Comparison of ENCODE assay signal across 32 cellular contexts in the genomic region with DNA sequence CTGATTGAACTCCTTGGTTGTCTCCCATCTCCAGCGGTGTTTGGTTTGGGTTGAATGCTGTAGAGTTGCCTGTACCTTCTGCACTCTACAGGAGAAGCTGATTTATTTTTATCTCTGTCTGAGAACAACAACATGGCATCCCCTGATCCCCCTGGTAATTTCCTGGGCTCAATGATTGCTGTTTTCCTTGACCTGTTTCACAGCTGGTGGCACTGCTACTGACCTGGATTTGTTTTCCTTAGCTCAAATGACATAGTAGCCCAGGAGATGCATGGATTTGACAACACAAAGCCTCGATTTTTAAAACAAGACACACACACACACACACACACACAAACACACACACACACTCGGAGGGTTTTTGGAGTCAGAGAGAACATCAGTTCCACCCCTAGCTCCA.
"Had no signal": no experiment of that assay in that cellular context is flagged by ENCODE, and none has a peak within 500 bp of the region (broad histone marks: within the 10 kb centered on the region; RNA-seq: fewer than 3 reads in every experiment).

No MANE protein-coding gene starts in this region.

- H3K4me3 ChIP-seq: colonic mucosa, gastrocnemius medialis, lower lobe of right lung, pancreas, smooth muscle cell, suprapubic skin, transverse colon, upper lobe of right lung, uterus had no signal

- H3K9me3 Mint-ChIP-seq: dendritic cell treated with granulocyte-macrophage colony-stimulating factor and Interleukin-4, amounts not matched to agents 40 ng/mL and 50 ng/mL, for 4 days; endodermal cell had no signal

- H3K27ac Mint-ChIP-seq: dendritic cell treated with granulocyte-macrophage colony-stimulating factor and Interleukin-4, amounts not matched to agents 40 ng/mL and 50 ng/mL, for 4 days; endodermal cell; immature natural killer cell; naive thymus-derived CD8-positive, alpha-beta T cell; stimulated activated naive CD8-positive, alpha-beta T cell treated with anti-CD3 and anti-CD28 coated beads, Interleukin-15, amount 100 ng/mL, for 72 hours had no signal

- H3K27me3 Mint-ChIP-seq: dendritic cell treated with granulocyte-macrophage colony-stimulating factor and Interleukin-4, amounts not matched to agents 40 ng/mL and 50 ng/mL, for 4 days; naive thymus-derived CD8-positive, alpha-beta T cell; stimulated activated naive CD8-positive, alpha-beta T cell treated with anti-CD3 and anti-CD28 coated beads, Interleukin-15, amount 100 ng/mL, for 72 hours had no signal

- H3K4me1 Mint-ChIP-seq: endodermal cell; immature natural killer cell; naive thymus-derived CD8-positive, alpha-beta T cell; neural crest cell; stimulated activated naive CD8-positive, alpha-beta T cell treated with anti-CD3 and anti-CD28 coated beads, Interleukin-15, amount 100 ng/mL, for 72 hours had no signal

- H3K4me1 ChIP-seq: colonic mucosa, gastrocnemius medialis, lower lobe of right lung, pancreas, suprapubic skin, transverse colon, upper lobe of right lung, uterus had no signal

- DNase-seq: colonic mucosa; effector CD8-positive, alpha-beta T cell; endodermal cell; foreskin fibroblast; gastrocnemius medialis; head of caudate nucleus; immature natural killer cell; islet precursor cell; kidney glomerular epithelial cell; left colon; left ventricle myocardium superior; lower lobe of right lung; naive thymus-derived CD8-positive, alpha-beta T cell; pancreas; retina; stimulated activated CD4-positive, alpha-beta T cell treated with anti-CD3 and anti-CD28 coated beads, Interleukin-12 subunit alpha, Interleukin-12 subunit beta, amount 100 ng/mL, for 4 hours; stimulated activated CD4-positive, alpha-beta T cell treated with anti-CD3 and anti-CD28 coated beads, Interleukin-1b, Interleukin-23, amount 100 ng/mL, for 48 hours; stimulated activated CD4-positive, alpha-beta T cell treated with anti-CD3 and anti-CD28 coated beads, Interleukin-4, amount 100 ng/mL, for 1 hour; stimulated activated CD8-positive, alpha-beta memory T cell treated with anti-CD3 and anti-CD28 coated beads, Interleukin-4, amount 100 ng/mL, for 48 hours; stimulated activated naive CD4-positive, alpha-beta T cell; stimulated activated naive CD8-positive, alpha-beta T cell treated with anti-CD3 and anti-CD28 coated beads, Interleukin-15, amount 100 ng/mL, for 72 hours; transverse colon; upper lobe of right lung; uterus had no signal

- ATAC-seq: esophagus mucosa; gastrocnemius medialis; left colon; left ventricle myocardium superior; lower lobe of right lung; naive thymus-derived CD8-positive, alpha-beta T cell; pancreas; sciatic nerve; stimulated activated naive CD8-positive, alpha-beta T cell treated with anti-CD3 and anti-CD28 coated beads, Interleukin-15, amount 100 ng/mL, for 72 hours; upper lobe of right lung had no signal

- H3K27ac ChIP-seq: colonic mucosa, epithelial cell of prostate, gastrocnemius medialis, lower lobe of right lung, neutrophil, pancreas, suprapubic skin, transverse colon, upper lobe of right lung, uterus had no signal

- H3K4me3 Mint-ChIP-seq: dendritic cell treated with granulocyte-macrophage colony-stimulating factor and Interleukin-4, amounts not matched to agents 40 ng/mL and 50 ng/mL, for 4 days; endodermal cell; immature natural killer cell; naive thymus-derived CD8-positive, alpha-beta T cell; neural crest cell; stimulated activated naive CD8-positive, alpha-beta T cell treated with anti-CD3 and anti-CD28 coated beads, Interleukin-15, amount 100 ng/mL, for 72 hours had no signal

- H3K36me3 Mint-ChIP-seq: immature natural killer cell; naive thymus-derived CD8-positive, alpha-beta T cell had no signal

- H3K27me3 ChIP-seq: colonic mucosa, gastrocnemius medialis, neutrophil, pancreas, suprapubic skin, transverse colon, upper lobe of right lung, uterus had no signal

- H3K9me3 ChIP-seq: colonic mucosa, gastrocnemius medialis, neutrophil, pancreas, transverse colon, upper lobe of right lung, uterus had no signal

- H3K36me3 ChIP-seq: colonic mucosa, gastrocnemius medialis, lower lobe of right lung, neutrophil, pancreas, suprapubic skin, transverse colon, upper lobe of right lung, uterus had no signal
